In the genomic region with DNA sequence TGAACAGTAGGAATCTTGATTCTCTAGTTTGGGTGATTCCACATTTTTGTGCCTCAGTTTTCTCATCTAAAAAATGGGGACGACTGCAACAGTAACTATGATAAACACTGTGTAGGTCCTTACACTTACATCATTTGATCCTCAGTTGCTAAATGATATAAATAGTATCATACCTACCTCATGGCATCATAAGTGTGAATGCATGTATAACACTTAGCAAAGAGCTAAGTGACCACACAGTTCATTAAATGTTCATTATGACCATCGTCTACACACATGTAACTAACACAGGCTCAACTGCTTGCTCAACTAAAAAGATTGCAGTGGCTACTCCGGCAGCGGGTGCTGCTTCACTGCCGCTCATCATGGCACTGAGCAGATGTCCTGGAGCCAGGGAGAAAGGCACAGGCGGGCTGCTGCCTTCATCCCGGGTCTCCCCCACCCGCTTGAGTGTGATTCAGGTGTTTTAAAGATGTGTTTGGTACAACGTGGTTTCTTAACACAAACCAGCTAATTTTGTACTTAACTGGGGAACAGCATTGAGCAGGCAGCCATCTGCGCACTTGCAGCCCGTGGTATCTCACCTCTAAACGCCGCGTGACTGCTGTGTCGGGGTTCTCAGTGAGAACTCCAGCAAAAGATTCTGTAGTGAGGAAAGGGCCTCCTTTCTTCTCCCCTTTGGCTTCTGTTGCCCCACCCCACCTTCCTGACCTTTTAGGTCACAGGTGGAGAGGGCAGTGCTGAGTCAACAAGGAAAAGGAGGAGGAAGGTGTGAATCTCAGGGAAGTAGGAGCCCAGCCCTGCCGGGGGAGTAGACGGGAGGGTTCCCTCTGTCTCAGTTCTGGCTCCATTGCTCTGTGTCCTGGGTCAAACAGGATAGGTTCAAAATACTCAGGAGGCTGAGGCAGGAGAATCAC, we compare ENCODE assay signal across 12 cellular contexts. TPM values are rescaled to one million over a fixed set of nuclear protein-coding genes. Genes with fewer than 3 reads are reported as not detected.
A peak's percentile ranks its signal among the peaks of the same experiment; 100 is the strongest.
DNase-seq lines count a peak whose midpoint lies in the region; ATAC-seq, FAIRE-seq and TF ChIP-seq lines count a peak whose summit lies in the region.
"Had no signal": no experiment of that assay in that cellular context is flagged by ENCODE, and none has a peak within 500 bp of the region (broad histone marks: within the 10 kb centered on the region; RNA-seq: fewer than 3 reads in every experiment).

No MANE protein-coding gene starts in this region.

- POLR2A ChIA-PET in HepG2 (lab: Yijun Ruan, JAX) = interaction anchor here (1.2 to 3.1 kb wide), 5 partner anchors 11 to 233 kb away, joined by 3 to 16 read pairs (median 8); partner anchors contain the start of genes ACTN4, EIF3K and FAM98C

- 98% methylated on average over 17 of the region's 17 CpGs for WGBS in HepG2 (ENCODE audit: low lambda C conversion rate)
- WGBS in right lobe of liver (ENCODE audit: insufficient coverage, low coverage, low lambda C conversion rate, missing lambda C conversion rate) = 82% methylated on average over 16 of the region's 17 CpGs

- no peaks in the 10 kb centered on the region for H3K27me3 Mint-ChIP-seq in activated naive CD8-positive, alpha-beta T cell treated with anti-CD3 and anti-CD28 coated beads, Interleukin-2, amount 50 U/mL, for 24 hours

- DNase-seq in HepG2 (ENCODE audit: low spot score) = no peak
- no peak for DNase-seq in right lobe of liver
- no peak for DNase-seq in activated naive CD8-positive, alpha-beta T cell treated with anti-CD3 and anti-CD28 coated beads, Interleukin-2, amount 50 U/mL, for 24 hours
- DNase-seq in H54 (ENCODE audit: insufficient read length, low spot score) = no peak
- no peak for DNase-seq in activated CD4-positive, CD25-positive, alpha-beta regulatory T cell (lab: John Stamatoyannopoulos, UW)
- no peak for DNase-seq in activated CD4-positive, CD25-positive, alpha-beta regulatory T cell treated with anti-CD3 and anti-CD28 coated beads, Interleukin-2, amount 50 U/mL, for 72 hours
- DNase-seq in NCI-H446 treated with DMSO at 0.1 percent for 48 hours (lab: John Stamatoyannopoulos, UW) = no peak
- DNase-seq: activated CD4-positive, alpha-beta T cell treated with anti-CD3 and anti-CD28 coated beads, Interleukin-2, amount 50 U/mL, for 48 hours; midbrain; NCI-H1105 had no signal

- FAIRE-seq in HepG2 (lab: Jason Lieb, UNC) (no peak), H54 (lab: Jason Lieb, UNC) (no peak)

- H4K20me1 ChIP-seq in HepG2 (ENCODE audit: insufficient read depth, low read length) = 0 out of 2 replicates have a peak, but pooled peaks cover 4% of the 10 kb centered on the region

- BruUV-seq in HepG2 (replicated peaks; lab: Mats Ljungman, UMichigan) = no TSS peak

- no peaks in the 10 kb centered on the region for H3K79me2 ChIP-seq in HepG2 (ENCODE audit: insufficient read depth, low read length)

- H3K9ac ChIP-seq in HepG2 (ENCODE audit: insufficient read depth, low read depth, low read length) = no peak overlapping the region

- no peak for TF ChIP-seq POLR2A in HepG2 (IDR thresholded peaks at IDR 0.05; ENCODE audit: insufficient read depth in 1 of 2, low read depth in 2 of 2, low read length in 2 of 2)
- no peak for TF ChIP-seq POLR2A in right lobe of liver (IDR thresholded peaks at IDR 0.05)
- TF ChIP-seq POLR2A in H54 (IDR thresholded peaks at IDR 0.05; ENCODE audit: low read depth, low read length) = no peak

- in situ Hi-C loops in HepG2 (cut with HindIII; ENCODE audit: extremely low pct_ligation_motif_present, low pct_unique_long_range_greater_than_20kb) = loop anchor here (10.0 kb wide), 1 partner anchor 91 kb away; no protein-coding TSS in a partner anchor

- H3K4me3 ChIP-seq in HepG2 (replicated peaks in 1 of 3; ENCODE audit: insufficient read depth in 1 of 3, low read depth in 2 of 3, low read length in 3 of 3) (no peak overlapping the region), right lobe of liver (no peak overlapping the region), muscle layer of duodenum (ENCODE audit: low read depth in 1 of 2, low read length in 2 of 2) (no peak overlapping the region)

- no peaks in the 10 kb centered on the region for H3K27me3 ChIP-seq in HepG2 (ENCODE audit: control insufficient read depth in 1 of 2, insufficient read depth in 2 of 2, low read length in 2 of 2)
- no peaks in the 10 kb centered on the region for H3K27me3 ChIP-seq in right lobe of liver
- no peaks in the 10 kb centered on the region for H3K27me3 ChIP-seq in muscle layer of duodenum (ENCODE audit: low read depth, low read length)

- no peak overlapping the region for H3K4me2 ChIP-seq in HepG2 (ENCODE audit: low read depth, low read length)

- peak overlapping the region; percentile 46 for H3K27ac Mint-ChIP-seq in activated naive CD8-positive, alpha-beta T cell treated with anti-CD3 and anti-CD28 coated beads, Interleukin-2, amount 50 U/mL, for 24 hours

- H3K36me3 ChIP-seq in HepG2 (replicated peaks in 1 of 2; ENCODE audit: control insufficient read depth in 1 of 2, insufficient read depth in 2 of 2, low read length in 2 of 2) (peaks cover 5% of the 10 kb centered on the region in 2 experiments; a peak in 2 of 5 replicates), right lobe of liver (peaks cover 0 to 9% (median 0%) of the 10 kb centered on the region in 4 donors), muscle layer of duodenum (ENCODE audit: control insufficient read depth in 1 of 2, insufficient read depth in 2 of 2, low read length in 2 of 2) (peaks cover 18 to 43% of the 10 kb centered on the region in 2 donors)

- CTCF ChIA-PET in HepG2 (lab: Yijun Ruan, JAX; ENCODE audit: low intra/inter-chr PET ratio, low total read pairs) = interaction anchor here (0.5 to 2.1 kb wide), 4 partner anchors 50 to 249 kb away, joined by 3 to 13 read pairs (median 3); no protein-coding TSS in a partner anchor

- H3K4me3 Mint-ChIP-seq in activated naive CD8-positive, alpha-beta T cell treated with anti-CD3 and anti-CD28 coated beads, Interleukin-2, amount 50 U/mL, for 24 hours = no peak overlapping the region
- H3K4me3 Mint-ChIP-seq: CD14-positive monocyte had no signal

- intact Hi-C loops in HepG2 (cut with micrococcal nuclease; ENCODE audit: unreplicated experiment) = no loop called here
- intact Hi-C loops in right lobe of liver (cut with DNase I) = no loop called here

- H3K27ac ChIP-seq in HepG2 (ENCODE audit: extremely low read length, insufficient read depth, low read length) (no peak overlapping the region), right lobe of liver (no peak overlapping the region), muscle layer of duodenum (ENCODE audit: low read length) (peak overlapping the region; percentile 76)

- H3K9me3 ChIP-seq in HepG2 (ENCODE audit: low read length) (no peaks in the 10 kb centered on the region), right lobe of liver (no peaks in the 10 kb centered on the region), muscle layer of duodenum (ENCODE audit: control insufficient read depth in 1 of 2, low read length in 2 of 2) (no peaks in the 10 kb centered on the region)

- no peaks in the 10 kb centered on the region for H3K9me3 Mint-ChIP-seq in activated naive CD8-positive, alpha-beta T cell treated with anti-CD3 and anti-CD28 coated beads, Interleukin-2, amount 50 U/mL, for 24 hours

- TF ChIP-seq CTCF in HepG2 (CRISPR knock-in tag; IDR thresholded peaks at IDR 0.05) = no peak
- TF ChIP-seq CTCF in right lobe of liver (IDR thresholded peaks at IDR 0.05) = no peak

- H3K4me1 ChIP-seq in HepG2 (ENCODE audit: insufficient read depth, low read length) = peaks cover 18% of the 10 kb centered on the region
- H3K4me1 ChIP-seq in right lobe of liver = peaks cover 0 to 3% (median 0%) of the 10 kb centered on the region in 4 donors
- H3K4me1 ChIP-seq in muscle layer of duodenum (ENCODE audit: control insufficient read depth in 1 of 2, insufficient read depth in 2 of 2, low read length in 2 of 2) = peaks cover 0 to 12% of the 10 kb centered on the region in 2 donors

- TF ChIP-seq EP300 in HepG2 (IDR thresholded peaks at IDR 0.05; ENCODE audit: low read depth in 2 of 2, low read length in 2 of 2) (no peak), HepG2 (CRISPR knock-in tag; IDR thresholded peaks at IDR 0.05; ENCODE audit: borderline replicate concordance) (no peak)

- peaks cover 36% of the 10 kb centered on the region for H3K4me1 Mint-ChIP-seq in activated naive CD8-positive, alpha-beta T cell treated with anti-CD3 and anti-CD28 coated beads, Interleukin-2, amount 50 U/mL, for 24 hours

- ATAC-seq in HepG2 (no peak), right lobe of liver (no peak)
- ATAC-seq in activated naive CD8-positive, alpha-beta T cell treated with anti-CD3 and anti-CD28 coated beads, Interleukin-2, amount 50 U/mL, for 24 hours = no peak

- H3K36me3 Mint-ChIP-seq in activated naive CD8-positive, alpha-beta T cell treated with anti-CD3 and anti-CD28 coated beads, Interleukin-2, amount 50 U/mL, for 24 hours (ENCODE audit: low read depth) = peaks cover 34% of the 10 kb centered on the region

- no peak for TF ChIP-seq RAD21 in HepG2 (CRISPR knock-in tag; IDR thresholded peaks at IDR 0.05)

- no peak overlapping the region for H2AFZ ChIP-seq in HepG2 (ENCODE audit: low read length)

RNA-seq across cellular contexts. Expression of gene ACTN4, which starts 11.7 kb away (rescaled TPM):
- total RNA-seq in HepG2 (2016; rRNA removed; fragmentation: Illumina TruSeq; extraction: Trizol) = 167 and 192 TPM in 2 replicates
- total RNA-seq in HepG2 (2016; cell fraction: cytosol; rRNA removed; fragmentation: Illumina TruSeq; extraction: Trizol; ENCODE audit: low read depth) = 13.8 and 15.0 TPM in 2 replicates
- 122 and 176 TPM in 2 replicates for total RNA-seq in HepG2 (2016; cell fraction: insoluble cytoplasmic fraction; rRNA removed; fragmentation: Illumina TruSeq; extraction: Trizol)
- 28.6 and 34.1 TPM in 2 replicates for total RNA-seq in HepG2 (2016; cell fraction: membrane; rRNA removed; fragmentation: Illumina TruSeq; extraction: Trizol)
- total RNA-seq in HepG2 (2016; cell fraction: nucleus; rRNA removed; fragmentation: Illumina TruSeq; extraction: Trizol) = 148 and 165 TPM in 2 replicates
- 171 and 223 TPM in 2 replicates for polyA plus RNA-seq in HepG2 (2011; rRNA removed)
- 82.2 and 91.7 TPM in 2 replicates for polyA plus RNA-seq in HepG2 (2011; cell fraction: cytosol; rRNA removed)
- polyA plus RNA-seq in HepG2 (2011; cell fraction: nucleus; rRNA removed) = 437 and 620 TPM in 2 replicates
- 222 and 260 TPM in 2 replicates for polyA plus RNA-seq in HepG2 (2012)
- polyA plus RNA-seq in HepG2 (2016; cell fraction: cytosol; fragmentation: Illumina TruSeq; extraction: Trizol; ENCODE audit: low read depth) = 5.8 and 8.5 TPM in 2 replicates
- 192 and 256 TPM in 2 replicates for polyA plus RNA-seq in HepG2 (2016; cell fraction: insoluble cytoplasmic fraction; fragmentation: Illumina TruSeq; extraction: Trizol; ENCODE audit: low read depth)
- polyA plus RNA-seq in HepG2 (2016; cell fraction: membrane; fragmentation: Illumina TruSeq; extraction: Trizol; ENCODE audit: low read depth) = 20.9 and 27.6 TPM in 2 replicates
- polyA plus RNA-seq in HepG2 (2016; cell fraction: nucleus; fragmentation: Illumina TruSeq; extraction: Trizol; ENCODE audit: insufficient read depth, low read depth) = 435 and 441 TPM in 2 replicates
- 172 and 192 TPM in 2 replicates for polyA minus RNA-seq in HepG2 (2011; rRNA and poly(A)+ RNA removed; ENCODE audit: low replicate concordance)
- polyA minus RNA-seq in HepG2 (2011; cell fraction: cytosol; rRNA and poly(A)+ RNA removed) = 86.2 and 95.5 TPM in 2 replicates
- polyA minus RNA-seq in HepG2 (2011; cell fraction: nucleus; rRNA and poly(A)+ RNA removed) = 73.1 and 75.2 TPM in 2 replicates
- 100 to 1,000 TPM; 142 to 306 (median 201) TPM for total RNA-seq in right lobe of liver

RNA-seq across cellular contexts. Expression of gene EIF3K, which starts 16.8 kb away (rescaled TPM):
- total RNA-seq in HepG2 (2016; rRNA removed; fragmentation: Illumina TruSeq; extraction: Trizol) = 258 and 351 TPM in 2 replicates
- 100 and 104 TPM in 2 replicates for total RNA-seq in HepG2 (2016; cell fraction: cytosol; rRNA removed; fragmentation: Illumina TruSeq; extraction: Trizol; ENCODE audit: low read depth)
- 260 and 364 TPM in 2 replicates for total RNA-seq in HepG2 (2016; cell fraction: insoluble cytoplasmic fraction; rRNA removed; fragmentation: Illumina TruSeq; extraction: Trizol)
- total RNA-seq in HepG2 (2016; cell fraction: membrane; rRNA removed; fragmentation: Illumina TruSeq; extraction: Trizol) = 174 and 175 TPM in 2 replicates
- total RNA-seq in HepG2 (2016; cell fraction: nucleus; rRNA removed; fragmentation: Illumina TruSeq; extraction: Trizol) = 92.4 TPM in 2 replicates
- 179 and 230 TPM in 2 replicates for polyA plus RNA-seq in HepG2 (2011; rRNA removed)
- 271 and 427 TPM in 2 replicates for polyA plus RNA-seq in HepG2 (2011; cell fraction: cytosol; rRNA removed)
- 210 and 224 TPM in 2 replicates for polyA plus RNA-seq in HepG2 (2011; cell fraction: nucleus; rRNA removed)
- 171 and 172 TPM in 2 replicates for polyA plus RNA-seq in HepG2 (2012)
- polyA plus RNA-seq in HepG2 (2016; cell fraction: cytosol; fragmentation: Illumina TruSeq; extraction: Trizol; ENCODE audit: low read depth) = 106 and 109 TPM in 2 replicates
- polyA plus RNA-seq in HepG2 (2016; cell fraction: insoluble cytoplasmic fraction; fragmentation: Illumina TruSeq; extraction: Trizol; ENCODE audit: low read depth) = 349 and 386 TPM in 2 replicates
- polyA plus RNA-seq in HepG2 (2016; cell fraction: membrane; fragmentation: Illumina TruSeq; extraction: Trizol; ENCODE audit: low read depth) = 161 and 168 TPM in 2 replicates
- polyA plus RNA-seq in HepG2 (2016; cell fraction: nucleus; fragmentation: Illumina TruSeq; extraction: Trizol; ENCODE audit: insufficient read depth, low read depth) = 163 and 169 TPM in 2 replicates
- 199 and 296 TPM in 2 replicates for polyA minus RNA-seq in HepG2 (2011; rRNA and poly(A)+ RNA removed; ENCODE audit: low replicate concordance)
- 94.6 and 127 TPM in 2 replicates for polyA minus RNA-seq in HepG2 (2011; cell fraction: cytosol; rRNA and poly(A)+ RNA removed)
- polyA minus RNA-seq in HepG2 (2011; cell fraction: nucleus; rRNA and poly(A)+ RNA removed) = 43.4 and 51.5 TPM in 2 replicates
- 100 to 1,000 TPM in 4 of 6 experiments, 10 to 100 TPM in 2; 86.3 to 305 (median 116) TPM for total RNA-seq in right lobe of liver

RNA-seq across cellular contexts. Expression of gene MAP4K1, which starts 18.0 kb away (rescaled TPM):
- 0.89 TPM in 1 of 2 replicates, not detected in the other for total RNA-seq in HepG2 (2016; rRNA removed; fragmentation: Illumina TruSeq; extraction: Trizol)
- not detected in 2 replicates for total RNA-seq in HepG2 (2016; cell fraction: cytosol; rRNA removed; fragmentation: Illumina TruSeq; extraction: Trizol; ENCODE audit: low read depth)
- 0.39 and 0.41 TPM in 2 replicates for total RNA-seq in HepG2 (2016; cell fraction: insoluble cytoplasmic fraction; rRNA removed; fragmentation: Illumina TruSeq; extraction: Trizol)
- total RNA-seq in HepG2 (2016; cell fraction: membrane; rRNA removed; fragmentation: Illumina TruSeq; extraction: Trizol) = 0.19 and 0.62 TPM in 2 replicates
- 0.60 TPM in 1 of 2 replicates, not detected in the other for total RNA-seq in HepG2 (2016; cell fraction: nucleus; rRNA removed; fragmentation: Illumina TruSeq; extraction: Trizol)
- polyA plus RNA-seq in HepG2 (2011; rRNA removed) = 0.24 and 0.35 TPM in 2 replicates
- 0.05 and 0.31 TPM in 2 replicates for polyA plus RNA-seq in HepG2 (2011; cell fraction: cytosol; rRNA removed)
- 2.1 and 2.6 TPM in 2 replicates for polyA plus RNA-seq in HepG2 (2011; cell fraction: nucleus; rRNA removed)
- polyA plus RNA-seq in HepG2 (2012) = 0.44 and 0.64 TPM in 2 replicates
- not detected in 2 replicates for polyA plus RNA-seq in HepG2 (2016; cell fraction: cytosol; fragmentation: Illumina TruSeq; extraction: Trizol; ENCODE audit: low read depth)
- polyA plus RNA-seq in HepG2 (2016; cell fraction: insoluble cytoplasmic fraction; fragmentation: Illumina TruSeq; extraction: Trizol; ENCODE audit: low read depth) = 0.52 TPM in 1 of 2 replicates, not detected in the other
- polyA plus RNA-seq in HepG2 (2016; cell fraction: membrane; fragmentation: Illumina TruSeq; extraction: Trizol; ENCODE audit: low read depth) = not detected in 2 replicates
- polyA plus RNA-seq in HepG2 (2016; cell fraction: nucleus; fragmentation: Illumina TruSeq; extraction: Trizol; ENCODE audit: insufficient read depth, low read depth) = 1.4 and 3.1 TPM in 2 replicates
- 0.91 TPM in 1 of 2 replicates, not detected in the other for polyA minus RNA-seq in HepG2 (2011; rRNA and poly(A)+ RNA removed; ENCODE audit: low replicate concordance)
- polyA minus RNA-seq in HepG2 (2011; cell fraction: cytosol; rRNA and poly(A)+ RNA removed) = not detected in 2 replicates
- not detected in 2 replicates for polyA minus RNA-seq in HepG2 (2011; cell fraction: nucleus; rRNA and poly(A)+ RNA removed)
- total RNA-seq in right lobe of liver = 1 to 10 TPM in 5 of 6 experiments, under 1 TPM in 1; 0.93 to 3.1 (median 2.0) TPM
